Comparison of ENCODE assay signal across 26 cellular contexts in genomic region chr20:40148886-40149285, GRCh38.
DNase-seq lines count a peak whose midpoint lies in the region; ATAC-seq, FAIRE-seq and TF ChIP-seq lines count a peak whose summit lies in the region.
"Had no signal": no experiment of that assay in that cellular context is flagged by ENCODE, and none has a peak within 500 bp of the region (broad histone marks: within the 10 kb centered on the region; RNA-seq: fewer than 3 reads in every experiment).

No MANE protein-coding gene starts in this region.

- POLR2A ChIA-PET in GM12878 (lab: Charles Lee), result no interaction called here

- DNase-seq in NOMO-1 treated with DMSO at 0.1 percent for 48 hours (lab: John Stamatoyannopoulos, UW; ENCODE audit: unreplicated experiment), result peak; percentile 17
- no peak for DNase-seq in NOMO-1 (lab: John Stamatoyannopoulos, UW; ENCODE audit: unreplicated experiment in 2 of 2)
- no peak for DNase-seq in GM12878 (ENCODE audit: low read depth, low spot score)
- DNase-seq in neural crest cell (ENCODE audit: low read depth, low spot score), result no peak
- DNase-seq in foreskin fibroblast, result no peak
- no peak for DNase-seq in mesothelial cell of epicardium (ENCODE audit: low spot score in 2 of 2, unreplicated experiment in 2 of 2)
- DNase-seq: 8988T; ACHN; AML-193; BE2C; Calu3; CD4-positive, alpha-beta T cell; CD8-positive, alpha-beta memory T cell; COR-L47; DMS53; DMS79 treated with DMSO at 0.1 percent for 48 hours; GF-D8; H7; HCEC 1CT had no signal

- peaks cover 14% of the 10 kb centered on the region for H3K4me1 Mint-ChIP-seq in neural crest cell
- no peaks in the 10 kb centered on the region for H3K4me1 Mint-ChIP-seq in mesothelial cell of epicardium
- H3K4me1 Mint-ChIP-seq: CD14-positive monocyte; CD8-positive, alpha-beta memory T cell had no signal

- H3K27me3 Mint-ChIP-seq in neural crest cell (ENCODE audit: low read depth) (no peaks in the 10 kb centered on the region), mesothelial cell of epicardium (ENCODE audit: low read depth) (peaks cover 5% of the 10 kb centered on the region)

- no peak overlapping the region for H2AFZ ChIP-seq in GM12878 (ENCODE audit: control insufficient read depth, low read depth, low read length)
- H2AFZ ChIP-seq: GM23248 had no signal

- H3K4me1 ChIP-seq in GM12878 (ENCODE audit: control insufficient read depth, insufficient read depth, low read length), result no peaks in the 10 kb centered on the region
- H3K4me1 ChIP-seq: A549, BE2C had no signal

- in situ Hi-C loops in GM12878 (cut with MboI), result no loop called here

- ATAC-seq in GM12878, result peak; percentile 33; the same call in 2 of the 3 replicates
- ATAC-seq: A549 had no signal

- H3K27ac Mint-ChIP-seq in neural crest cell (ENCODE audit: unreplicated experiment) (peak overlapping the region; percentile 66), mesothelial cell of epicardium (no peak overlapping the region)
- H3K27ac Mint-ChIP-seq: CD14-positive monocyte; CD4-positive, alpha-beta T cell; CD8-positive, alpha-beta memory T cell had no signal

- CTCF ChIA-PET in GM12878 (lab: Yijun Ruan, JAX), result no interaction called here

- RAD21 ChIA-PET in GM12878 (lab: Charles Lee; ENCODE audit: unreplicated experiment), result no interaction called here

- TF ChIP-seq RAD21 in GM12878 (IDR thresholded peaks at IDR 0.05; ENCODE audit: insufficient read depth, low read depth, low read length), result no peak

- SMC1A ChIA-PET in GM12878 (lab: Charles Lee; ENCODE audit: uncharacterized antibody, unreplicated experiment), result interaction anchor here (0.6 kb wide), 1 partner anchor 332 kb away, joined by 3 read pairs; no protein-coding TSS in a partner anchor

- H3K4me3 ChIP-seq in GM12878, result no peak overlapping the region
- H3K4me3 ChIP-seq in foreskin fibroblast (ENCODE audit: low read depth in 1 of 2, low read length in 2 of 2), result no peak overlapping the region
- H3K4me3 ChIP-seq: A549; BLaER1 treated with 17β-estradiol and CSF1 and Interleukin-3, amounts not matched to agents 10 nM and 100 nM; GM23248 had no signal

- no peak overlapping the region for H3K9ac ChIP-seq in GM12878 (ENCODE audit: control insufficient read depth, insufficient read depth, low read length)
- H3K9ac ChIP-seq: BLaER1 treated with 17β-estradiol and CSF1 and Interleukin-3, amounts not matched to agents 10 nM and 100 nM; GM23248 had no signal

- BruUV-seq in GM12878 (replicated peaks; lab: Mats Ljungman, UMichigan), result no TSS peak

- no peaks in the 10 kb centered on the region for H3K9me3 ChIP-seq in GM12878 (replicated peaks; ENCODE audit: control insufficient read depth, insufficient read depth, low read length)
- H3K9me3 ChIP-seq: A549, BE2C had no signal

- no peaks in the 10 kb centered on the region for H4K20me1 ChIP-seq in GM12878 (ENCODE audit: control insufficient read depth, insufficient read depth)
- H4K20me1 ChIP-seq: BLaER1 treated with 17β-estradiol and CSF1 and Interleukin-3, amounts not matched to agents 10 nM and 100 nM had no signal

- intact Hi-C loops in GM12878 (cut with micrococcal nuclease; ENCODE audit: unreplicated experiment), result no loop called here

- no peak overlapping the region for H3K4me2 ChIP-seq in GM12878 (ENCODE audit: control insufficient read depth, insufficient read depth)
- H3K4me2 ChIP-seq: A549 had no signal

- TF ChIP-seq EP300 in GM12878 (IDR thresholded peaks at IDR 0.05; ENCODE audit: borderline replicate concordance in 1 of 2, control insufficient read depth in 1 of 2, low read depth in 2 of 2, low read length in 2 of 2), result no peak

- H3K79me2 ChIP-seq in GM12878 (ENCODE audit: control insufficient read depth, insufficient read depth, low read length), result no peaks in the 10 kb centered on the region

- H3K27ac ChIP-seq in GM12878 (ENCODE audit: control insufficient read depth, insufficient read depth), result no peak overlapping the region
- H3K27ac ChIP-seq: A549; BLaER1 treated with 17β-estradiol and CSF1 and Interleukin-3, amounts not matched to agents 10 nM and 100 nM; GM23248 had no signal

- H3K36me3 ChIP-seq in GM12878 (ENCODE audit: control insufficient read depth in 2 of 2, insufficient read depth in 2 of 2, low read length in 1 of 2), result no peaks in the 10 kb centered on the region
- H3K36me3 ChIP-seq: BE2C; BLaER1 treated with 17β-estradiol and CSF1 and Interleukin-3, amounts not matched to agents 10 nM and 100 nM had no signal

- WGBS in GM12878 (ENCODE audit: insufficient coverage, insufficient replicate concordance, low lambda C conversion rate, missing lambda C conversion rate), result 16% methylated on average over 7 of the region's 7 CpGs

- FAIRE-seq in GM12878 (lab: Jason Lieb, UNC), result no peak
- FAIRE-seq: A549, GM12892, GM19239, H1 had no signal

- no peak for TF ChIP-seq POLR2A in GM12878 (IDR thresholded peaks at IDR 0.05; ENCODE audit: low read depth, low read length)

- H3K9me3 Mint-ChIP-seq in neural crest cell (peaks cover 14% of the 10 kb centered on the region), mesothelial cell of epicardium (peaks cover 13% of the 10 kb centered on the region)
- H3K9me3 Mint-ChIP-seq: CD4-positive, alpha-beta T cell had no signal

- H3K4me3 Mint-ChIP-seq in neural crest cell (no peak overlapping the region), mesothelial cell of epicardium (no peak overlapping the region)
- H3K4me3 Mint-ChIP-seq: CD14-positive monocyte; CD4-positive, alpha-beta T cell; CD8-positive, alpha-beta memory T cell had no signal

- H3K27me3 ChIP-seq in GM12878 (replicated peaks in 1 of 2; ENCODE audit: control insufficient read depth in 2 of 2, insufficient read depth in 2 of 2, low read length in 1 of 2), result no peaks in the 10 kb centered on the region; a peak in 1 of 4 replicates
- H3K27me3 ChIP-seq: BE2C; BLaER1 treated with 17β-estradiol and CSF1 and Interleukin-3, amounts not matched to agents 10 nM and 100 nM had no signal

- H3K36me3 Mint-ChIP-seq in neural crest cell (ENCODE audit: low read depth) (peaks cover 3% of the 10 kb centered on the region), mesothelial cell of epicardium (no peaks in the 10 kb centered on the region)
- H3K36me3 Mint-ChIP-seq: CD14-positive monocyte; CD8-positive, alpha-beta memory T cell had no signal

- no peak for TF ChIP-seq CTCF in GM12878 (IDR thresholded peaks at IDR 0.05 in 2 of 3, conservative IDR thresholded peaks at IDR 0.05 in 1 of 3; ENCODE audit: control insufficient read depth in 2 of 3, extremely low read depth in 1 of 3, insufficient read depth in 1 of 3, low read depth in 3 of 3, low read length in 3 of 3)
- TF ChIP-seq CTCF in neural crest cell (conservative IDR thresholded peaks at IDR 0.05), result no peak
- no peak for TF ChIP-seq CTCF in foreskin fibroblast (IDR thresholded peaks at IDR 0.05; ENCODE audit: low read depth, low read length)
- no peak for TF ChIP-seq CTCF in mesothelial cell of epicardium (IDR thresholded peaks at IDR 0.05; ENCODE audit: unreplicated experiment)

TF ChIP-seq in GM12878, 131 proteins besides CTCF, POLR2A, EP300 and RAD21:
- TF ChIP-seq GABPA (IDR thresholded peaks at IDR 0.05; ENCODE audit: low read depth), result no peak
- TF ChIP-seq HDAC6 (IDR thresholded peaks at IDR 0.05; ENCODE audit: unreplicated experiment), result no peak
- TF ChIP-seq BRCA1 (IDR thresholded peaks at IDR 0.05; ENCODE audit: low read depth, low read length), result no peak
- TF ChIP-seq, protein P1, sequence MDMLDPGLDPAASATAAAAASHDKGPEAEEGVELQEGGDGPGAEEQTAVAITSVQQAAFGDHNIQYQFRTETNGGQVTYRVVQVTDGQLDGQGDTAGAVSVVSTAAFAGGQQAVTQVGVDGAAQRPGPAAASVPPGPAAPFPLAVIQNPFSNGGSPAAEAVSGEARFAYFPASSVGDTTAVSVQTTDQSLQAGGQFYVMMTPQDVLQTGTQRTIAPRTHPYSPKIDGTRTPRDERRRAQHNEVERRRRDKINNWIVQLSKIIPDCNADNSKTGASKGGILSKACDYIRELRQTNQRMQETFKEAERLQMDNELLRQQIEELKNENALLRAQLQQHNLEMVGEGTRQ (IDR thresholded peaks at IDR 0.05; ENCODE audit: borderline replicate concordance, low read depth, low read length), result no peak
- TF ChIP-seq CEBPB (IDR thresholded peaks at IDR 0.05; ENCODE audit: borderline replicate concordance in 1 of 2, low read depth in 2 of 2, low read length in 2 of 2), result no peak
- TF ChIP-seq SMAD5 (IDR thresholded peaks at IDR 0.05; ENCODE audit: low read depth), result no peak
- TF ChIP-seq NFXL1 (IDR thresholded peaks at IDR 0.05; ENCODE audit: borderline replicate concordance), result no peak
- TF ChIP-seq NFYA (IDR thresholded peaks at IDR 0.05; ENCODE audit: borderline replicate concordance, low read depth, low read length), result no peak
- TF ChIP-seq POLR2AphosphoS5 (IDR thresholded peaks at IDR 0.05; ENCODE audit: low read length), result no peak
- no peak for TF ChIP-seq NKRF (conservative IDR thresholded peaks at IDR 0.05)
- no peak for TF ChIP-seq PAX8 (IDR thresholded peaks at IDR 0.05)
- no peak for TF ChIP-seq SPI1 (IDR thresholded peaks at IDR 0.05; ENCODE audit: borderline replicate concordance, insufficient read depth, low read depth, low read length)
- TF ChIP-seq BACH1 (IDR thresholded peaks at IDR 0.05; ENCODE audit: borderline replicate concordance), result no peak
- TF ChIP-seq SREBF2 (IDR thresholded peaks at IDR 0.05; ENCODE audit: low read length), result no peak
- no peak for TF ChIP-seq TAF1 (IDR thresholded peaks at IDR 0.05; ENCODE audit: borderline replicate concordance, low read depth, low read length)
- TF ChIP-seq ZNF274 (IDR thresholded peaks at IDR 0.05; ENCODE audit: insufficient read depth, insufficient read length), result no peak
- TF ChIP-seq PAX5 (IDR thresholded peaks at IDR 0.05; ENCODE audit: borderline replicate concordance, low read depth, low read length), result no peak
- TF ChIP-seq NR2C1 (IDR thresholded peaks at IDR 0.05), result no peak
- no peak for TF ChIP-seq CBX3 (IDR thresholded peaks at IDR 0.05; ENCODE audit: borderline replicate concordance, low read depth)
